In genomic region chr5:163379298-163380155, GRCh38 we compare ENCODE assay signal across 8 cellular contexts. TPM values are rescaled to one million over a fixed set of nuclear protein-coding genes. Genes with fewer than 3 reads are reported as not detected.
A peak's percentile ranks its signal among the peaks of the same experiment; 100 is the strongest.
DNase-seq lines count a peak whose midpoint lies in the region; ATAC-seq, FAIRE-seq and TF ChIP-seq lines count a peak whose summit lies in the region.
"Had no signal": no experiment of that assay in that cellular context is flagged by ENCODE, and none has a peak within 500 bp of the region (broad histone marks: within the 10 kb centered on the region; RNA-seq: fewer than 3 reads in every experiment).

No MANE protein-coding gene starts in this region.

- H3K27me3 Mint-ChIP-seq in HFFc6 (ENCODE audit: insufficient read depth): no peaks in the 10 kb centered on the region; the same call in 1 of the 2 replicates

- intact Hi-C loops in thyroid gland (cut with DNase I): no loop called here
- intact Hi-C loops in heart left ventricle (cut with DNase I): no loop called here

- H3K4me1 ChIP-seq in foreskin keratinocyte (no peaks in the 10 kb centered on the region), thyroid gland (peaks cover 6 to 14% of the 10 kb centered on the region in 2 donors), heart left ventricle (peaks cover 0 to under 1% (median 0%) of the 10 kb centered on the region in 12 donors)

- TF ChIP-seq CTCF in HFFc6 (IDR thresholded peaks at IDR 0.05) (no peak), foreskin keratinocyte (conservative IDR thresholded peaks at IDR 0.05) (no peak), thyroid gland (IDR thresholded peaks at IDR 0.05) (no peak), heart left ventricle (IDR thresholded peaks at IDR 0.05) (no peak), D721Med (IDR thresholded peaks at IDR 0.05; ENCODE audit: insufficient read depth, missing control alignments) (no peak)

- H3K9me3 Mint-ChIP-seq in HFFc6: no peaks in the 10 kb centered on the region

- no peak overlapping the region for H3K27ac Mint-ChIP-seq in HFFc6
- H3K27ac Mint-ChIP-seq: activated CD8-positive, alpha-beta T cell treated with anti-CD3 and anti-CD28 coated beads, Interleukin-2, amount 10 ng/mL, durations not matched to agents 7 days and 5 days had no signal

- H3K9me3 ChIP-seq in thyroid gland (no peaks in the 10 kb centered on the region), heart left ventricle (no peaks in the 10 kb centered on the region)

- TF ChIP-seq POLR2A in thyroid gland (IDR thresholded peaks at IDR 0.05) (no peak), heart left ventricle (IDR thresholded peaks at IDR 0.05) (no peak)

- 58 to 64% methylated on average over 7 of the region's 7 CpGs for WGBS in thyroid gland, 2 donors
- 78 to 80% (median 79%) methylated on average over 7 of the region's 7 CpGs for WGBS in heart left ventricle, 4 donors

- H3K36me3 ChIP-seq in thyroid gland (no peaks in the 10 kb centered on the region), heart left ventricle (no peaks in the 10 kb centered on the region)

- H3K4me3 ChIP-seq in thyroid gland (replicated peaks in 1 of 3) (no peak overlapping the region), heart left ventricle (no peak overlapping the region)

- H3K27ac ChIP-seq in foreskin keratinocyte: no peak overlapping the region
- peak overlapping the region in 2 of 3 donors; percentile 1 to 36 for H3K27ac ChIP-seq in thyroid gland
- H3K27ac ChIP-seq in heart left ventricle: no peak overlapping the region

- no peaks in the 10 kb centered on the region for H3K36me3 Mint-ChIP-seq in HFFc6 (ENCODE audit: low read depth)

- no peaks in the 10 kb centered on the region for H3K27me3 ChIP-seq in foreskin keratinocyte
- H3K27me3 ChIP-seq in thyroid gland: no peaks in the 10 kb centered on the region
- no peaks in the 10 kb centered on the region for H3K27me3 ChIP-seq in heart left ventricle

- FAIRE-seq in D721Med (lab: Jason Lieb, UNC): no peak

- no peak overlapping the region for H3K4me3 Mint-ChIP-seq in HFFc6
- H3K4me3 Mint-ChIP-seq: activated CD8-positive, alpha-beta T cell treated with anti-CD3 and anti-CD28 coated beads, Interleukin-2, amount 10 ng/mL, durations not matched to agents 7 days and 5 days had no signal

- peaks cover 10% of the 10 kb centered on the region for H3K4me1 Mint-ChIP-seq in HFFc6 (ENCODE audit: low read depth)

- ATAC-seq in foreskin keratinocyte (peak; percentile 95), heart left ventricle (no peak)
- ATAC-seq: activated CD8-positive, alpha-beta T cell treated with anti-CD3 and anti-CD28 coated beads, Interleukin-2, amount 10 ng/mL, durations not matched to agents 7 days and 5 days had no signal

- DNase-seq in HFFc6 (peak; percentile 35), SIG-M5 (lab: John Stamatoyannopoulos, UW) (peak; percentile 24), foreskin keratinocyte (peak; percentile 71 to 75), thyroid gland (peak; percentile 25 to 30), heart left ventricle (no peak), D721Med (ENCODE audit: insufficient read length, low spot score) (no peak)
- no peak for DNase-seq in effector CD8-positive, alpha-beta T cell (lab: John Stamatoyannopoulos, UW)
- DNase-seq: activated CD8-positive, alpha-beta T cell treated with anti-CD3 and anti-CD28 coated beads, Interleukin-2, amount 10 ng/mL, durations not matched to agents 7 days and 5 days had no signal

RNA-seq across cellular contexts. Expression of gene CCNG1, which starts 57.9 kb away (rescaled TPM):
- 100 to 1,000 TPM; 139 to 217 (median 180) TPM for total RNA-seq in HFFc6 (2021; fragmentation: NEBNext Ultra II Directional; extraction: Animal tissue kit (Norgen Biotek cat#: 25700))
- total RNA-seq in foreskin keratinocyte (76.7 and 79.8 TPM in 2 replicates), thyroid gland (100 to 1,000 TPM; 116 to 149 (median 125) TPM), heart left ventricle (100 to 1,000 TPM in 1 of 9 donors, 10 to 100 TPM in 8; 52.3 to 109 (median 78.3) TPM)
- polyA plus RNA-seq in foreskin keratinocyte (61.6 and 65.6 TPM in 2 replicates), heart left ventricle (10 to 100 TPM; 45.5 to 65.3 TPM)

Comparison
In these comparisons a context has a peak if more than half of its experiments do, and no peak if none do; other contexts are left out.
1. DNase-seq: peak in HFFc6 (single experiment), SIG-M5 (single experiment), foreskin keratinocyte (2 of 2) and thyroid gland (2 of 2); none in heart left ventricle (0 of 5), D721Med (single experiment) and effector CD8-positive, alpha-beta T cell (single experiment).
2. H3K27ac ChIP-seq: peak in thyroid gland (2 of 3); none in foreskin keratinocyte (single experiment) and heart left ventricle (0 of 12).